In genomic region chr22:37913233-37913721, GRCh38 we compare ENCODE assay signal across 1 cellular context.
TF ChIP-seq lines count a peak whose summit lies in the region.

No MANE protein-coding gene starts in this region.

TF ChIP-seq in WTC11, 78 proteins besides CTCF, POLR2A, EP300 and RAD21 (continued from another document):
- TF ChIP-seq ARID4B (CRISPR knock-in tag; IDR thresholded peaks at IDR 0.05; ENCODE audit: borderline replicate concordance) (no peak), ATF1 (CRISPR knock-in tag; IDR thresholded peaks at IDR 0.05) (no peak), ZNF219 (CRISPR knock-in tag; IDR thresholded peaks at IDR 0.05; ENCODE audit: borderline replicate concordance) (no peak)
